Comparison of ENCODE assay signal across 34 cellular contexts in the genomic region with DNA sequence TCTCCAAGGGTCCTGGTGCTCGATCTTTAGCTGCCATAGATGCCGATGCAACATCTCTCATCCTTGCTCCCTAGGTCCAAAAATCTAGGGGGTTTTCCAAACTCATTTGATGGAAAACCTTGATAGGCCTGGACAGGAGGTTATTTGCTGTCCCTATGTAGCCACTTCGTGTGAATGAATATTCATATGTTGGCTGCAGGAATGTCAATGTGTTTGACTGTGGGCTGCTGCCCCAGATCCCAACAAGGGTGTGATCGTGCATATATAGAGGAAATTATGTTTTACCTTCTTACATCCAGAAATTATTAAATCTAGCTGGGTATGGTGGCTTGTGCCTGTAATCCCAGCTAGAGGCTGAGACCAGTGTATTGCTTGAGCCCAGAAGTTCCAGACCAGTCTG. TPM values are rescaled to one million over a fixed set of nuclear protein-coding genes. Genes with fewer than 3 reads are reported as not detected.
"Had no signal": no experiment of that assay in that cellular context is flagged by ENCODE, and none has a peak within 500 bp of the region (broad histone marks: within the 10 kb centered on the region; RNA-seq: fewer than 3 reads in every experiment).

No MANE protein-coding gene starts in this region.

- H3K4me3 Mint-ChIP-seq: activated CD4-positive, alpha-beta memory T cell treated with anti-CD3 and anti-CD28 coated beads for 36 hours; activated CD4-positive, alpha-beta T cell treated with anti-CD3 and anti-CD28 coated beads for 36 hours; activated CD4-positive, alpha-beta T cell treated with anti-CD3 and anti-CD28 coated beads, Interleukin-2, amount 10 ng/mL, durations not matched to agents 7 days and 5 days; activated naive CD4-positive, alpha-beta T cell treated with anti-CD3 and anti-CD28 coated beads, Interleukin-2, amount 50 U/mL, for 24 hours; activated naive CD8-positive, alpha-beta T cell treated with anti-CD3 and anti-CD28 coated beads, Interleukin-2, amount 10 ng/mL, durations not matched to agents 7 days and 5 days; activated T-cell treated with anti-CD3 and anti-CD28 coated beads, Interleukin-2, amount 50 U/mL, for 4 hours; T-helper 1 cell treated with Interleukin-12 subunit alpha and Interleukin-12 subunit beta and Interleukin-4 antibody, amounts not matched to agents 30 μg/mL and 1 μg/mL, for 36 hours; T-helper 2 cell treated with Interferon-gamma antibody and Interleukin-4, amounts not matched to agents 5 μg/mL and 100 μg/mL, for 36 hours had no signal

- ATAC-seq: activated CD4-positive, alpha-beta T cell treated with anti-CD3 and anti-CD28 coated beads for 36 hours; activated CD4-positive, CD25-positive, alpha-beta regulatory T cell treated with anti-CD3 and anti-CD28 coated beads, Interleukin-2, amount 50 U/mL, for 24 hours; activated T-cell treated with anti-CD3 and anti-CD28 coated beads, Interleukin-2, amount 50 U/mL, for 4 hours; PC-3 had no signal

- H3K9me3 Mint-ChIP-seq: activated CD4-positive, alpha-beta memory T cell treated with anti-CD3 and anti-CD28 coated beads for 36 hours; activated CD4-positive, alpha-beta T cell treated with anti-CD3 and anti-CD28 coated beads, Interleukin-2, amount 10 ng/mL, durations not matched to agents 7 days and 5 days; activated naive CD4-positive, alpha-beta T cell treated with anti-CD3 and anti-CD28 coated beads, Interleukin-2, amount 50 U/mL, for 24 hours; activated T-cell treated with anti-CD3 and anti-CD28 coated beads, Interleukin-2, amount 50 U/mL, for 4 hours; T-helper 1 cell treated with Interleukin-12 subunit alpha and Interleukin-12 subunit beta and Interleukin-4 antibody, amounts not matched to agents 30 μg/mL and 1 μg/mL, for 36 hours had no signal

- H3K9me3 ChIP-seq: ascending aorta, Peyer's patch, SJSA1, SK-N-SH had no signal

- H3K4me3 ChIP-seq: ascending aorta, Peyer's patch, SJSA1 had no signal

- H3K4me1 ChIP-seq: ascending aorta, SJSA1 had no signal

- H3K36me3 ChIP-seq: ascending aorta, Peyer's patch, SJSA1 had no signal

- H3K27me3 ChIP-seq: ascending aorta, Peyer's patch, SJSA1 had no signal

- H3K36me3 Mint-ChIP-seq: activated CD4-positive, alpha-beta memory T cell treated with anti-CD3 and anti-CD28 coated beads for 36 hours; activated naive CD4-positive, alpha-beta T cell treated with anti-CD3 and anti-CD28 coated beads, Interleukin-2, amount 50 U/mL, for 24 hours; activated naive CD8-positive, alpha-beta T cell treated with anti-CD3 and anti-CD28 coated beads, Interleukin-2, amount 10 ng/mL, durations not matched to agents 7 days and 5 days had no signal

- H3K27ac Mint-ChIP-seq: activated CD4-positive, alpha-beta memory T cell treated with anti-CD3 and anti-CD28 coated beads for 36 hours; activated CD4-positive, alpha-beta T cell treated with anti-CD3 and anti-CD28 coated beads for 36 hours; activated CD4-positive, alpha-beta T cell treated with anti-CD3 and anti-CD28 coated beads, Interleukin-2, amount 10 ng/mL, durations not matched to agents 7 days and 5 days; activated naive CD4-positive, alpha-beta T cell treated with anti-CD3 and anti-CD28 coated beads, Interleukin-2, amount 50 U/mL, for 24 hours; activated naive CD8-positive, alpha-beta T cell treated with anti-CD3 and anti-CD28 coated beads, Interleukin-2, amount 10 ng/mL, durations not matched to agents 7 days and 5 days; T-helper 2 cell treated with Interferon-gamma antibody and Interleukin-4, amounts not matched to agents 5 μg/mL and 100 μg/mL, for 36 hours had no signal

- H3K27ac ChIP-seq: ascending aorta, KMS-11, Peyer's patch, SJSA1 had no signal

- DNase-seq: activated CD4-positive, alpha-beta memory T cell treated with anti-CD3 and anti-CD28 coated beads for 36 hours; activated CD4-positive, alpha-beta T cell treated with anti-CD3 and anti-CD28 coated beads for 36 hours; activated CD4-positive, alpha-beta T cell treated with anti-CD3 and anti-CD28 coated beads, Interleukin-2, amount 10 ng/mL, durations not matched to agents 7 days and 5 days; activated effector memory CD4-positive, alpha-beta T cell treated with anti-CD3 and anti-CD28 coated beads, Interleukin-2, amount 50 U/mL, for 16 hours; activated naive CD4-positive, alpha-beta T cell; activated naive CD8-positive, alpha-beta T cell treated with anti-CD3 and anti-CD28 coated beads, Interleukin-2, amount 10 ng/mL, durations not matched to agents 7 days and 5 days; activated T-cell treated with anti-CD3 and anti-CD28 coated beads for 4 hours; activated T-cell treated with anti-CD3 and anti-CD28 coated beads, Interleukin-2, amount 50 U/mL, for 4 hours; amygdala; MM.1S; MV-4-11; NCI-H1092; NCI-H1436 treated with DMSO at 0.1 percent for 48 hours; NCI-H1694 treated with DMSO at 0.1 percent for 48 hours; NCI-H2029; NCI-H345; NCI-H524 treated with DMSO at 0.1 percent for 48 hours; NCI-H748 treated with DMSO at 0.1 percent for 48 hours; NK-92 treated with Interleukin-12 subunit alpha and Interleukin-12 subunit beta, amount 100 ng/mL, for 24 hours; PC-3; RPMI8226; SHP77 treated with DMSO at 0.1 percent for 48 hours; SK-N-SH had no signal

RNA-seq across cellular contexts. Expression of a gene that starts 9.5 kb away (rescaled TPM):
- total RNA-seq: activated CD4-positive, alpha-beta memory T cell treated with anti-CD3 and anti-CD28 coated beads for 36 hours; activated CD4-positive, alpha-beta T cell treated with anti-CD3 and anti-CD28 coated beads for 36 hours; activated CD4-positive, alpha-beta T cell treated with anti-CD3 and anti-CD28 coated beads, Interleukin-2, amount 10 ng/mL, durations not matched to agents 7 days and 5 days; activated naive CD8-positive, alpha-beta T cell treated with anti-CD3 and anti-CD28 coated beads, Interleukin-2, amount 10 ng/mL, durations not matched to agents 7 days and 5 days; activated T-cell treated with anti-CD3 and anti-CD28 coated beads, Interleukin-2, amount 50 U/mL, for 4 hours; ascending aorta; cardiac septum; LHCN-M2; NCI-H460; SJSA1 had no signal

RNA-seq across cellular contexts. Expression of a gene that starts 53.1 kb away (rescaled TPM):
- total RNA-seq: ascending aorta had no signal
